ENCODE assay signal across 2 cellular contexts in the genomic region with DNA sequence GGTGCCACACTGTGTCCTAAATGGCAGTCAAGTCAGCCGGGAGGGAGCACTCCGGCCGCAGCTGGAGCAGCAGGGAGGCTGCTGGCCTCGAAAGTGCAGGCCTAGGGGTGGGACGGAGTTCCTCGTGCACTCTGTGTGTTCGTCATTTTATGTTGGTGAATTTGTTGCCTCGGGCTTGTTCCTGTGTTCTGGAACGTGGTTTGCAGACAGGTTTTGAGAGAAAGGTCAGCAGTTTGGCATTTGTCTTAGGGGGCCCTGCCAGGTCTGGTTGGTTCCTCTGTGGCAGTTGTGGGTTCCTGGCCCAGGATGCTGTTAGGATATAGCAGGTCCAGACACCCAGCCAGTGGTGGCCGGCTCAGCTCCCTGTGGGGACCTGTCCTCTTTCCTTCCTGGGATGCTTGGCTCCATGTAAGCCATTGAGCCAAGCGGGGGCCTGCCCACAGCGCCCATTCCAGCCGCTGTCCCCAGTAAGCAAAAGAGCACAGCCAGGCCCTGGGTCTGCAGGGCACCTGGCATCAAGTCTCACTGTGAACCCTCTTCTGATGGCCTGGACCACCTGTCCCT.
TF ChIP-seq lines count a peak whose summit lies in the region.

No MANE protein-coding gene starts in this region.

TF ChIP-seq in HepG2, 621 proteins besides CTCF, POLR2A, EP300 and RAD21:
- TF ChIP-seq AGO2 (optimal IDR thresholded peaks at IDR 0.05; ENCODE audit: low read depth, low read length), result peak; percentile 6
- TF ChIP-seq ZNF780A (CRISPR knock-in tag; IDR thresholded peaks at IDR 0.05), result no peak

TF ChIP-seq in K562, 482 proteins besides CTCF, POLR2A, EP300 and RAD21:
- TF ChIP-seq SMAD1 (IDR thresholded peaks at IDR 0.05; ENCODE audit: low read depth, low read length, partially characterized antibody) (no peak), POLR2G (IDR thresholded peaks at IDR 0.05; ENCODE audit: low read depth, low read length) (peak; percentile 13; the same call in 1 of the 2 replicates)
